Comparison of ENCODE assay signal across 8 cellular contexts in the genomic region with DNA sequence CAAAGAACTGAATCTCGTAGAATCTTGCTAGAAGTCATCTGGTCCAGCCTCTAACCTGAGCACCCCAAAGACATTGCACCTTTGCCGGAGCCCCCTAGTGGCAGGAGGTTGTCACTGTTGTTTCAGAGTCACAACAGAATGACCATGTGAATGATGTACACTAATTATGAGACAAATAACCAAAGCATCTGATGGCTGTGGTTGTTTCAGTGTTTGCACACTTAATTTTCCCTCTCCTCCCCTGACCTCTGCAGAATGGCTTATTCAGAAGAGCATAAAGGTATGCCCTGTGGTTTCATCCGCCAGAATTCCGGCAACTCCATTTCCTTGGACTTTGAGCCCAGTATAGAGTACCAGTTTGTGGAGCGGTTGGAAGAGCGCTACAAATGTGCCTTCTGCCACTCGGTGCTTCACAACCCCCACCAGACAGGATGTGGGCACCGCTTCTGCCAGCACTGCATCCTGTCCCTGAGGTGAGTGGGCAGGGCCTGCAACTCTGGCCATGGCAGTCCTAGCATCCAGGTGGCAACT. TPM values are rescaled to one million over a fixed set of nuclear protein-coding genes. Genes with fewer than 3 reads are reported as not detected.
DNase-seq lines count a peak whose midpoint lies in the region; ATAC-seq and TF ChIP-seq lines count a peak whose summit lies in the region.

No MANE protein-coding gene starts in this region.

- DNase-seq in AG09319 (ENCODE audit: extremely low read depth, low read depth) (no peak), RWPE1 (ENCODE audit: low spot score) (peak; percentile 26), kidney epithelial cell (ENCODE audit: low read depth) (no peak), DMS79 (lab: John Stamatoyannopoulos, UW) (no peak)
- DNase-seq in activated naive CD4-positive, alpha-beta T cell treated with anti-CD3 and anti-CD28 coated beads, Interleukin-2, amount 10 ng/mL, durations not matched to agents 7 days and 5 days: peak; percentile 69

- TF ChIP-seq CTCF in AG09319 (IDR thresholded peaks at IDR 0.05; ENCODE audit: low read depth, low read length): peak; percentile 58
- TF ChIP-seq CTCF in RWPE1 (conservative IDR thresholded peaks at IDR 0.05; ENCODE audit: low read depth): peak; percentile 59
- TF ChIP-seq CTCF in kidney epithelial cell (IDR thresholded peaks at IDR 0.05; ENCODE audit: insufficient read depth, low read length, poor library complexity, severe bottlenecking): peak; percentile 60

- H3K4me3 Mint-ChIP-seq in activated naive CD4-positive, alpha-beta T cell treated with anti-CD3 and anti-CD28 coated beads, Interleukin-2, amount 10 ng/mL, durations not matched to agents 7 days and 5 days: peak overlapping the region; percentile 55
- H3K4me3 Mint-ChIP-seq in stimulated activated memory B cell treated with anti-CD40 and anti-IgM and Interleukin-4, amounts not matched to agents 10 μg/mL and 1 μg/mL and 100 μg/mL, for 72 hours: peak overlapping the region; percentile 45

- H3K9me3 Mint-ChIP-seq in activated naive CD4-positive, alpha-beta T cell treated with anti-CD3 and anti-CD28 coated beads, Interleukin-2, amount 10 ng/mL, durations not matched to agents 7 days and 5 days: peaks cover 24% of the 10 kb centered on the region
- H3K9me3 Mint-ChIP-seq in stimulated activated memory B cell treated with anti-CD40 and anti-IgM and Interleukin-4, amounts not matched to agents 10 μg/mL and 1 μg/mL and 100 μg/mL, for 72 hours: peaks cover 4% of the 10 kb centered on the region

- no peaks in the 10 kb centered on the region for H3K27me3 Mint-ChIP-seq in activated naive CD4-positive, alpha-beta T cell treated with anti-CD3 and anti-CD28 coated beads, Interleukin-2, amount 10 ng/mL, durations not matched to agents 7 days and 5 days
- H3K27me3 Mint-ChIP-seq in stimulated activated memory B cell treated with anti-CD40 and anti-IgM and Interleukin-4, amounts not matched to agents 10 μg/mL and 1 μg/mL and 100 μg/mL, for 72 hours: no peaks in the 10 kb centered on the region

- peaks cover 56% of the 10 kb centered on the region for H3K4me1 Mint-ChIP-seq in activated naive CD4-positive, alpha-beta T cell treated with anti-CD3 and anti-CD28 coated beads, Interleukin-2, amount 10 ng/mL, durations not matched to agents 7 days and 5 days
- peaks cover 73% of the 10 kb centered on the region for H3K4me1 Mint-ChIP-seq in stimulated activated memory B cell treated with anti-CD40 and anti-IgM and Interleukin-4, amounts not matched to agents 10 μg/mL and 1 μg/mL and 100 μg/mL, for 72 hours

- CTCF ChIA-PET in RWPE1 (lab: Yijun Ruan, JAX): no interaction called here
- CTCF ChIA-PET in activated naive CD4-positive, alpha-beta T cell treated with anti-CD3 and anti-CD28 coated beads, Interleukin-2, amount 10 ng/mL, durations not matched to agents 7 days and 5 days (lab: Charles Lee): interaction anchor here (1.6 kb wide), 1 partner anchor 30 kb away, joined by 5 read pairs; no protein-coding TSS in a partner anchor

- no peak overlapping the region for H3K27ac ChIP-seq in RWPE1

- POLR2A ChIA-PET in RWPE1 (lab: Yijun Ruan, JAX; ENCODE audit: low non-redundant PET): no interaction called here

- H3K36me3 ChIP-seq in kidney epithelial cell (ENCODE audit: control insufficient read depth, insufficient read depth, low read length): peaks cover 3% of the 10 kb centered on the region

- H3K4me3 ChIP-seq in kidney epithelial cell (ENCODE audit: low read depth, low read length): no peak overlapping the region

- H3K27me3 ChIP-seq in kidney epithelial cell (ENCODE audit: control insufficient read depth, insufficient read depth, low read length): no peaks in the 10 kb centered on the region

- peak overlapping the region; percentile 82 for H3K27ac Mint-ChIP-seq in activated naive CD4-positive, alpha-beta T cell treated with anti-CD3 and anti-CD28 coated beads, Interleukin-2, amount 10 ng/mL, durations not matched to agents 7 days and 5 days
- peak overlapping the region; percentile 91 for H3K27ac Mint-ChIP-seq in stimulated activated memory B cell treated with anti-CD40 and anti-IgM and Interleukin-4, amounts not matched to agents 10 μg/mL and 1 μg/mL and 100 μg/mL, for 72 hours

- H3K36me3 Mint-ChIP-seq in activated naive CD4-positive, alpha-beta T cell treated with anti-CD3 and anti-CD28 coated beads, Interleukin-2, amount 10 ng/mL, durations not matched to agents 7 days and 5 days: peaks cover 73% of the 10 kb centered on the region
- peaks cover 42% of the 10 kb centered on the region for H3K36me3 Mint-ChIP-seq in stimulated activated memory B cell treated with anti-CD40 and anti-IgM and Interleukin-4, amounts not matched to agents 10 μg/mL and 1 μg/mL and 100 μg/mL, for 72 hours

- ATAC-seq in GM18858 (IDR thresholded peaks at IDR 0.05; ENCODE audit: unreplicated experiment) (peak; percentile 66), HG03039 (IDR thresholded peaks at IDR 0.05; ENCODE audit: unreplicated experiment) (peak; percentile 76)
- peak; percentile 94 for ATAC-seq in stimulated activated memory B cell treated with anti-CD40 and anti-IgM and Interleukin-4, amounts not matched to agents 10 μg/mL and 1 μg/mL and 100 μg/mL, for 72 hours

RNA-seq across cellular contexts. Expression of a gene that starts 26.4 kb away (rescaled TPM):
- total RNA-seq in kidney epithelial cell: 20.3 and 23.0 TPM in 2 replicates

Comparison
In these comparisons a context has a peak if more than half of its experiments do, and no peak if none do; other contexts are left out.
1. DNase-seq: peak in RWPE1 (single experiment) and activated naive CD4-positive, alpha-beta T cell treated with anti-CD3 and anti-CD28 coated beads, Interleukin-2, amount 10 ng/mL, durations not matched to agents 7 days and 5 days (single experiment); none in AG09319 (single experiment), kidney epithelial cell (single experiment) and DMS79 (single experiment).
2. Peak in every context shown above with its lines, with median percentiles within 50 percentile points of each other: CTCF ChIP-seq and ATAC-seq.